1 cellular context compared by ENCODE assay signal in genomic region chr16:69688589-69688988, GRCh38.
TF ChIP-seq lines count a peak whose summit lies in the region.

No MANE protein-coding gene starts in this region.

TF ChIP-seq in HEK293, 187 proteins besides CTCF, POLR2A, EP300 and RAD21 (continued from another document):
- TF ChIP-seq REST (tag by site-specific recombination; IDR thresholded peaks at IDR 0.05), result no peak
- TF ChIP-seq ZNF280D (tag by site-specific recombination; IDR thresholded peaks at IDR 0.05), result no peak
- peak; percentile 90 for TF ChIP-seq SCRT2 (tag by site-specific recombination; IDR thresholded peaks at IDR 0.05)
- 0 out of 2 replicates have a peak, but pooled peaks have one; percentile 24 for TF ChIP-seq SCRT1 (tag by site-specific recombination; IDR thresholded peaks at IDR 0.05; ENCODE audit: borderline replicate concordance)
